Comparison of ENCODE assay signal across 20 cellular contexts in the genomic region with DNA sequence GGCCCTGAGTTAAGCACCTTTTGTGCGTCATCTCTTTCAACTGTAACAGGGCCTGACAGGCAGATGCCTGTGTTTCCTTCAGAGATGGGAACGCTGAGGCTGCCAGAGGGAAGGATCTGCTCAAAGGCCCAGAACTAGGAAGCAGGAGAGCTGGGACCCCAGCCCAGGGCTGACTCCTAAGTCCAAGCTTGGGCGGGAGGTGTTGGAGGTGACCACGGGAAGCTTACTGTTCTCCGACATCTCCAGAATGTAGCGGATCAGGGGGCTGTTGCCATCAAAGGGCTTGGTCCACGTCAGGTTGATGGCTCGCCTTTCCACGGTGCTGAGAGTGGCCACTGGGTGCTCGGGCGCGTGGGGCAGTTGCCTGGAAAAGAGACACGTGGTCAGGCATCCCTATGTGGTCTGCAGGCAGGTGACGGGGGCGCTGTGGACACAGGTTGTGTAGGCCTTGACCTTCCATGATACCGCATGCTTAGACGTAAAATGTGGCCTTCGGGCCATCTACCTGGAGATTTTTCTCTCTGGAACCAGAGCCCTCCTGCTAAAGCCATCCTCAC.
"Had no signal": no experiment of that assay in that cellular context is flagged by ENCODE, and none has a peak within 500 bp of the region (broad histone marks: within the 10 kb centered on the region; RNA-seq: fewer than 3 reads in every experiment).

No MANE protein-coding gene starts in this region.

- H3K4me1 Mint-ChIP-seq: naive thymus-derived CD4-positive, alpha-beta T cell; nephron; stimulated activated memory B cell treated with anti-CD40 and anti-IgM and Interleukin-4, amounts not matched to agents 10 μg/mL and 1 μg/mL and 100 μg/mL, for 72 hours had no signal

- DNase-seq: dorsolateral prefrontal cortex; effector CD4-positive, alpha-beta T cell; gastrocnemius medialis; head of caudate nucleus; mammary epithelial cell; mesendoderm; midbrain; naive thymus-derived CD4-positive, alpha-beta T cell; retina; stimulated activated CD4-positive, alpha-beta T cell treated with anti-CD3 and anti-CD28 coated beads, Interleukin-4, amount 100 ng/mL, for 4 hours; stimulated activated naive CD8-positive, alpha-beta T cell treated with anti-CD3 and anti-CD28 coated beads, Interleukin-15, Interleukin-2, amounts not matched to agents 100 U/mL and 50 U/mL, for 24 hours; substantia nigra; testis; tibial artery had no signal

- ATAC-seq: gastrocnemius medialis; left lobe of liver; naive thymus-derived CD4-positive, alpha-beta T cell; sciatic nerve; stimulated activated memory B cell treated with anti-CD40 and anti-IgM and Interleukin-4, amounts not matched to agents 10 μg/mL and 1 μg/mL and 100 μg/mL, for 72 hours; stimulated activated naive CD8-positive, alpha-beta T cell treated with anti-CD3 and anti-CD28 coated beads, Interleukin-15, Interleukin-2, amounts not matched to agents 100 U/mL and 50 U/mL, for 24 hours had no signal

- H3K27me3 Mint-ChIP-seq: naive thymus-derived CD4-positive, alpha-beta T cell; stimulated activated memory B cell treated with anti-CD40 and anti-IgM and Interleukin-4, amounts not matched to agents 10 μg/mL and 1 μg/mL and 100 μg/mL, for 72 hours; type B pancreatic cell had no signal

- H3K9me3 Mint-ChIP-seq: naive thymus-derived CD4-positive, alpha-beta T cell; nephron; neural progenitor cell; stimulated activated memory B cell treated with anti-CD40 and anti-IgM and Interleukin-4, amounts not matched to agents 10 μg/mL and 1 μg/mL and 100 μg/mL, for 72 hours; type B pancreatic cell had no signal

- H3K4me3 Mint-ChIP-seq: nephron; neural progenitor cell; stimulated activated memory B cell treated with anti-CD40 and anti-IgM and Interleukin-4, amounts not matched to agents 10 μg/mL and 1 μg/mL and 100 μg/mL, for 72 hours; type B pancreatic cell had no signal

- H3K27ac Mint-ChIP-seq: naive thymus-derived CD4-positive, alpha-beta T cell; nephron; stimulated activated memory B cell treated with anti-CD40 and anti-IgM and Interleukin-4, amounts not matched to agents 10 μg/mL and 1 μg/mL and 100 μg/mL, for 72 hours; type B pancreatic cell had no signal
